ENCODE assay signal across 14 cellular contexts in genomic region chr11:11589385-11589890, GRCh38. TPM values are rescaled to one million over a fixed set of nuclear protein-coding genes. Genes with fewer than 3 reads are reported as not detected.
DNase-seq lines count a peak whose midpoint lies in the region; ATAC-seq and TF ChIP-seq lines count a peak whose summit lies in the region.
"Had no signal": no experiment of that assay in that cellular context is flagged by ENCODE, and none has a peak within 500 bp of the region (broad histone marks: within the 10 kb centered on the region; RNA-seq: fewer than 3 reads in every experiment).

No MANE protein-coding gene starts in this region.

- intact Hi-C loops in Panc1 (cut with micrococcal nuclease; ENCODE audit: unreplicated experiment) (no loop called here), PC-9 (cut with micrococcal nuclease; ENCODE audit: unreplicated experiment) (no loop called here)

- H3K36me3 Mint-ChIP-seq in nephron progenitor cell (ENCODE audit: low read depth), result no peaks in the 10 kb centered on the region
- H3K36me3 Mint-ChIP-seq: CD4-positive, alpha-beta memory T cell had no signal

- in situ Hi-C loops in Panc1 (cut with HindIII; ENCODE audit: low pct_unique_long_range_greater_than_20kb, low sequenced_read_pairs), result no loop called here

- POLR2A ChIA-PET in Panc1 (lab: Charles Lee) (no interaction called here), PC-9 (lab: Charles Lee; ENCODE audit: unreplicated experiment) (no interaction called here)

- H4K20me1 ChIP-seq in PC-9 (ENCODE audit: insufficient read depth), result no peaks in the 10 kb centered on the region

- peak overlapping the region; percentile 48; the same call in 1 of the 2 replicates for H3K27ac ChIP-seq in Panc1 (ENCODE audit: low read length)
- H3K27ac ChIP-seq in PC-9, result no peak overlapping the region
- H3K27ac ChIP-seq: GM23248 had no signal

- H3K79me2 ChIP-seq in PC-9 (ENCODE audit: low read depth), result no peaks in the 10 kb centered on the region

- CTCF ChIA-PET in Panc1 (lab: Charles Lee) (no interaction called here), PC-9 (lab: Charles Lee) (no interaction called here)

- H3K36me3 ChIP-seq in Panc1 (ENCODE audit: control insufficient read depth, insufficient read depth, low read length), result no peaks in the 10 kb centered on the region
- H3K36me3 ChIP-seq in PC-9 (ENCODE audit: low read depth), result no peaks in the 10 kb centered on the region

- H3K9me3 ChIP-seq in Panc1 (ENCODE audit: control insufficient read depth, insufficient read depth, low read depth, low read length) (no peaks in the 10 kb centered on the region), PC-9 (ENCODE audit: insufficient read depth, low read depth) (no peaks in the 10 kb centered on the region)

- no peak for TF ChIP-seq CTCF in Panc1 (IDR thresholded peaks at IDR 0.05)
- no peak for TF ChIP-seq CTCF in nephron progenitor cell (IDR thresholded peaks at IDR 0.05)
- no peak for TF ChIP-seq CTCF in PC-9 (conservative IDR thresholded peaks at IDR 0.05)

- no peaks in the 10 kb centered on the region for H3K9me2 ChIP-seq in PC-9 (ENCODE audit: insufficient read depth)

- BruUV-seq in Panc1 (replicated peaks; lab: Mats Ljungman, UMichigan), result no TSS peak
- no TSS peak for BruUV-seq in PC-9 (replicated peaks; lab: Mats Ljungman, UMichigan)

- no peak overlapping the region for H2AFZ ChIP-seq in PC-9
- H2AFZ ChIP-seq: GM23248 had no signal

- H3K9me3 Mint-ChIP-seq in nephron progenitor cell, result no peaks in the 10 kb centered on the region
- H3K9me3 Mint-ChIP-seq: CD4-positive, alpha-beta memory T cell had no signal

- no peak overlapping the region for H3K4me2 ChIP-seq in PC-9

- no peaks in the 10 kb centered on the region for H3K27me3 ChIP-seq in Panc1 (ENCODE audit: control insufficient read depth, insufficient read depth, low read length)
- H3K27me3 ChIP-seq in PC-9 (ENCODE audit: insufficient read depth, low read depth), result peaks cover 16% of the 10 kb centered on the region

- ATAC-seq in GM18502 (IDR thresholded peaks at IDR 0.05; ENCODE audit: poor library complexity, unreplicated experiment) (peak; percentile 65), Panc1 (no peak)

- H3K27me3 Mint-ChIP-seq in nephron progenitor cell (ENCODE audit: low read depth, poor library complexity), result peaks cover 9% of the 10 kb centered on the region

- H3K27ac Mint-ChIP-seq in nephron progenitor cell, result peak overlapping the region; percentile 85
- H3K27ac Mint-ChIP-seq: CD4-positive, alpha-beta memory T cell had no signal

- no peaks in the 10 kb centered on the region for H3F3A ChIP-seq in PC-9 (ENCODE audit: insufficient read depth, low read depth)

- DNase-seq in Panc1 (ENCODE audit: low read depth, low spot score) (no peak), ecto neural progenitor cell (ENCODE audit: low spot score) (peak; percentile 32), nephron progenitor cell (no peak), PC-9 (no peak), mesenteric fat pad (ENCODE audit: low spot score) (no peak), HUDEP-2 (lab: John Stamatoyannopoulos, UW; ENCODE audit: unreplicated experiment in 76 of 76) (no peak)
- DNase-seq: CD4-positive, alpha-beta memory T cell; DMS79 treated with DMSO at 0.1 percent for 48 hours; NCI-H1436; NCI-H2081; NCI-H226; NCI-H526 treated with DMSO at 0.1 percent for 48 hours had no signal

- H3K4me1 ChIP-seq in Panc1 (ENCODE audit: control insufficient read depth, insufficient read depth, low read length) (peaks cover 19% of the 10 kb centered on the region), PC-9 (replicated peaks; ENCODE audit: insufficient read depth) (no peaks in the 10 kb centered on the region)

- H3K4me3 Mint-ChIP-seq in nephron progenitor cell, result no peak overlapping the region
- H3K4me3 Mint-ChIP-seq: CD4-positive, alpha-beta memory T cell had no signal

- H3K4me3 ChIP-seq in Panc1 (ENCODE audit: low read depth in 2 of 2, low read length in 2 of 2) (no peak overlapping the region), PC-9 (no peak overlapping the region)
- H3K4me3 ChIP-seq: GM23248 had no signal

- H3K4me1 Mint-ChIP-seq in nephron progenitor cell, result peaks cover 36% of the 10 kb centered on the region
- H3K4me1 Mint-ChIP-seq: CD4-positive, alpha-beta memory T cell had no signal

RNA-seq across cellular contexts. Expression of gene GALNT18, which starts 32.4 kb away (rescaled TPM):
- 8.6 TPM for total RNA-seq in Panc1 (2021; ENCODE audit: unreplicated experiment)
- polyA plus RNA-seq in Panc1 (2012; ENCODE audit: insufficient read length), result 13.4 TPM
- not detected in 2 replicates for total RNA-seq in PC-9 (2021)
- 12.6 TPM for total RNA-seq in mesenteric fat pad
- total RNA-seq: CD4-positive, alpha-beta memory T cell had no signal
- polyA plus RNA-seq: CD4-positive, alpha-beta memory T cell had no signal
